ENCODE assay signal across 14 cellular contexts in genomic region chr7:697259-697615, GRCh38. TPM values are rescaled to one million over a fixed set of nuclear protein-coding genes. Genes with fewer than 3 reads are reported as not detected.
DNase-seq lines count a peak whose midpoint lies in the region; ATAC-seq and TF ChIP-seq lines count a peak whose summit lies in the region.
"Had no signal": no experiment of that assay in that cellular context is flagged by ENCODE, and none has a peak within 500 bp of the region (broad histone marks: within the 10 kb centered on the region; RNA-seq: fewer than 3 reads in every experiment).

No MANE protein-coding gene starts in this region.

- H3K36me3 ChIP-seq in heart left ventricle = no peaks in the 10 kb centered on the region
- no peaks in the 10 kb centered on the region for H3K36me3 ChIP-seq in right atrium auricular region
- peaks cover 6% of the 10 kb centered on the region for H3K36me3 ChIP-seq in endodermal cell (ENCODE audit: control insufficient read depth, insufficient read depth, low read length)
- H3K36me3 ChIP-seq in osteoblast (ENCODE audit: insufficient read depth, low read length) = no peaks in the 10 kb centered on the region
- H3K36me3 ChIP-seq in upper lobe of left lung = no peaks in the 10 kb centered on the region
- no peaks in the 10 kb centered on the region for H3K36me3 ChIP-seq in tibial nerve

- 71 to 84% (median 78%) methylated on average over 5 to 16 of the region's 16 CpGs for WGBS in heart left ventricle, 4 donors
- 93 to 94% methylated on average over 16 of the region's 16 CpGs for WGBS in endodermal cell (ENCODE audit: insufficient coverage in 1 of 2, insufficient read length in 1 of 2), 2 experiments
- 90 to 93% methylated on average over 3 to 15 of the region's 16 CpGs for WGBS in upper lobe of left lung, 2 donors
- 74 to 75% methylated on average over 13 to 16 of the region's 16 CpGs for WGBS in tibial nerve, 2 donors

- H3K27me3 ChIP-seq in heart left ventricle (no peaks in the 10 kb centered on the region), right atrium auricular region (no peaks in the 10 kb centered on the region), endodermal cell (ENCODE audit: control insufficient read depth, insufficient read depth, low read length, poor library complexity, severe bottlenecking) (no peaks in the 10 kb centered on the region), osteoblast (ENCODE audit: insufficient read depth, low read length) (no peaks in the 10 kb centered on the region), upper lobe of left lung (no peaks in the 10 kb centered on the region), tibial nerve (no peaks in the 10 kb centered on the region)
- H3K27me3 ChIP-seq: Peyer's patch had no signal

- no peak overlapping the region for H3K4me3 Mint-ChIP-seq in endodermal cell

- H3K27me3 Mint-ChIP-seq in endodermal cell (ENCODE audit: insufficient read depth) = no peaks in the 10 kb centered on the region

- ATAC-seq in heart left ventricle (peak in 1 of 4 donors; percentile 18), upper lobe of left lung (ENCODE audit: low FRiP score in 2 of 2) (no peak), HG02759 (IDR thresholded peaks at IDR 0.05; ENCODE audit: unreplicated experiment) (no peak)

- no peak for TF ChIP-seq EP300 in upper lobe of left lung (IDR thresholded peaks at IDR 0.05)
- no peak for TF ChIP-seq EP300 in tibial nerve (IDR thresholded peaks at IDR 0.05)

- H3K9me3 ChIP-seq in heart left ventricle (no peaks in the 10 kb centered on the region), right atrium auricular region (no peaks in the 10 kb centered on the region), endodermal cell (ENCODE audit: control insufficient read depth, low read length) (no peaks in the 10 kb centered on the region), osteoblast (ENCODE audit: low read depth, low read length) (no peaks in the 10 kb centered on the region), upper lobe of left lung (no peaks in the 10 kb centered on the region), tibial nerve (peaks cover 0 to 9% (median 0%) of the 10 kb centered on the region in 4 donors)
- H3K9me3 ChIP-seq: Peyer's patch had no signal

- no peak overlapping the region for H3K27ac Mint-ChIP-seq in endodermal cell

- peak overlapping the region; percentile 70 for H2AFZ ChIP-seq in osteoblast (ENCODE audit: low read length)

- H3K36me3 Mint-ChIP-seq in endodermal cell (ENCODE audit: low read depth) = peaks cover 46% of the 10 kb centered on the region

- no peaks in the 10 kb centered on the region for H3K4me1 Mint-ChIP-seq in endodermal cell

- H3K4me3 ChIP-seq in heart left ventricle (no peak overlapping the region), right atrium auricular region (no peak overlapping the region), endodermal cell (ENCODE audit: low read length) (no peak overlapping the region), osteoblast (ENCODE audit: insufficient read depth, low read length) (no peak overlapping the region), upper lobe of left lung (no peak overlapping the region), tibial nerve (no peak overlapping the region)
- H3K4me3 ChIP-seq: Peyer's patch had no signal

- intact Hi-C loops in heart left ventricle (cut with DNase I) = no loop called here

- TF ChIP-seq CTCF in heart left ventricle (IDR thresholded peaks at IDR 0.05) = no peak
- no peak for TF ChIP-seq CTCF in right atrium auricular region (IDR thresholded peaks at IDR 0.05)
- TF ChIP-seq CTCF in endodermal cell (conservative IDR thresholded peaks at IDR 0.05) = no peak
- TF ChIP-seq CTCF in osteoblast (IDR thresholded peaks at IDR 0.05; ENCODE audit: extremely low read depth, low read depth, low read length) = no peak
- TF ChIP-seq CTCF in upper lobe of left lung (IDR thresholded peaks at IDR 0.05) = no peak
- TF ChIP-seq CTCF in tibial nerve (IDR thresholded peaks at IDR 0.05) = no peak

- DNase-seq in heart left ventricle (peak in 1 of 5 donors; percentile 49), right atrium auricular region (ENCODE audit: low spot score) (no peak), endodermal cell (peak; percentile 18), osteoblast (ENCODE audit: insufficient read length, low spot score, missing footprints) (peak; percentile 74), upper lobe of left lung (no peak), tibial nerve (ENCODE audit: low spot score in 2 of 2) (no peak)
- no peak for DNase-seq in stimulated activated CD4-positive, alpha-beta T cell treated with anti-CD3 and anti-CD28 coated beads, Interleukin-15, amount 100 ng/mL, for 24 hours
- DNase-seq: KG1, NCI-H1092, NCI-H1694, NCI-H446, Peyer's patch had no signal

- H3K4me1 ChIP-seq in heart left ventricle (peaks cover 0 to 25% (median 14%) of the 10 kb centered on the region in 12 donors), right atrium auricular region (peaks cover 0 to 21% of the 10 kb centered on the region in 2 donors), endodermal cell (ENCODE audit: control insufficient read depth, insufficient read depth, low read length) (no peaks in the 10 kb centered on the region), osteoblast (ENCODE audit: insufficient read depth, low read length) (no peaks in the 10 kb centered on the region), upper lobe of left lung (peaks cover 4 to 17% (median 8%) of the 10 kb centered on the region in 4 donors), tibial nerve (no peaks in the 10 kb centered on the region)
- H3K4me1 ChIP-seq: Peyer's patch had no signal

- TF ChIP-seq POLR2A in heart left ventricle (IDR thresholded peaks at IDR 0.05) (no peak), upper lobe of left lung (IDR thresholded peaks at IDR 0.05) (no peak), tibial nerve (IDR thresholded peaks at IDR 0.05) (no peak)

- H4K20me1 ChIP-seq in osteoblast (ENCODE audit: insufficient read depth, low read length) = no peaks in the 10 kb centered on the region

- H3K4me2 ChIP-seq in osteoblast (ENCODE audit: insufficient read depth, low read length) = peak overlapping the region; percentile 18

- H3K27ac ChIP-seq in heart left ventricle (peak overlapping the region in 8 of 12 donors; percentile 14 to 67 (median 44)), right atrium auricular region (no peak overlapping the region), endodermal cell (ENCODE audit: low read depth, low read length) (no peak overlapping the region), osteoblast (ENCODE audit: low read depth, low read length) (no peak overlapping the region), upper lobe of left lung (peak overlapping the region; percentile 15 to 68 (median 24)), tibial nerve (peak overlapping the region in 2 of 4 donors; percentile 12 to 26)
- H3K27ac ChIP-seq: C4-2B had no signal

- H3K9ac ChIP-seq in endodermal cell (ENCODE audit: extremely low read depth, low read length, poor library complexity, severe bottlenecking) = no peak overlapping the region

- H3K79me2 ChIP-seq in osteoblast (ENCODE audit: insufficient read depth, low read length) = no peaks in the 10 kb centered on the region

- peaks cover 9% of the 10 kb centered on the region for H3K9me3 Mint-ChIP-seq in endodermal cell

RNA-seq across cellular contexts. Expression of gene DNAAF5, which starts 29.3 kb away (rescaled TPM):
- total RNA-seq in heart left ventricle (10 to 100 TPM; 13.9 to 45.8 (median 23.7) TPM), right atrium auricular region (10 to 100 TPM; 19.0 to 35.5 TPM), endodermal cell (10 to 100 TPM; 54.2 to 54.3 TPM), osteoblast (19.7 and 22.4 TPM in 2 replicates), upper lobe of left lung (10 to 100 TPM; 18.2 to 35.6 (median 26.4) TPM), tibial nerve (10 to 100 TPM; 26.0 to 56.7 (median 41.6) TPM)
- 10 to 100 TPM in 1 of 2 donors, 1 to 10 TPM in 1; 7.2 to 15.3 TPM for polyA plus RNA-seq in heart left ventricle
- polyA plus RNA-seq in endodermal cell (2013, experiment 1 of 2) = 28.7 TPM
- 27.9 TPM for polyA plus RNA-seq in endodermal cell (2013, experiment 2 of 2)

RNA-seq across cellular contexts. Expression of gene PRKAR1B, which starts 29.8 kb away (rescaled TPM):
- 10 to 100 TPM; 11.4 to 22.2 (median 18.4) TPM for total RNA-seq in heart left ventricle
- polyA plus RNA-seq in heart left ventricle = 10 to 100 TPM in 1 of 2 donors, 1 to 10 TPM in 1; 4.1 to 15.3 TPM
- total RNA-seq in right atrium auricular region = 10 to 100 TPM; 15.1 to 15.9 TPM
- total RNA-seq in endodermal cell = 10 to 100 TPM; 33.5 to 43.2 TPM
- polyA plus RNA-seq in endodermal cell (2013, experiment 1 of 2) = 12.8 TPM
- polyA plus RNA-seq in endodermal cell (2013, experiment 2 of 2) = 12.0 TPM
- total RNA-seq in osteoblast = 5.9 and 6.5 TPM in 2 replicates
- total RNA-seq in upper lobe of left lung = 10 to 100 TPM; 10.3 to 24.4 (median 20.9) TPM
- total RNA-seq in tibial nerve = 10 to 100 TPM in 1 of 4 donors, 1 to 10 TPM in 3; 2.7 to 12.3 (median 4.8) TPM

Comparison
In these comparisons a context has a peak if more than half of its experiments do, and no peak if none do; other contexts are left out.
1. H3K27ac ChIP-seq: peak in heart left ventricle (8 of 12) and upper lobe of left lung (4 of 4); none in right atrium auricular region (0 of 2), endodermal cell (single experiment) and osteoblast (single experiment).
2. DNase-seq: peak in endodermal cell (single experiment) and osteoblast (single experiment); none in right atrium auricular region (single experiment), upper lobe of left lung (0 of 2), tibial nerve (0 of 2) and stimulated activated CD4-positive, alpha-beta T cell treated with anti-CD3 and anti-CD28 coated beads, Interleukin-15, amount 100 ng/mL, for 24 hours (single experiment).